In the genomic region with DNA sequence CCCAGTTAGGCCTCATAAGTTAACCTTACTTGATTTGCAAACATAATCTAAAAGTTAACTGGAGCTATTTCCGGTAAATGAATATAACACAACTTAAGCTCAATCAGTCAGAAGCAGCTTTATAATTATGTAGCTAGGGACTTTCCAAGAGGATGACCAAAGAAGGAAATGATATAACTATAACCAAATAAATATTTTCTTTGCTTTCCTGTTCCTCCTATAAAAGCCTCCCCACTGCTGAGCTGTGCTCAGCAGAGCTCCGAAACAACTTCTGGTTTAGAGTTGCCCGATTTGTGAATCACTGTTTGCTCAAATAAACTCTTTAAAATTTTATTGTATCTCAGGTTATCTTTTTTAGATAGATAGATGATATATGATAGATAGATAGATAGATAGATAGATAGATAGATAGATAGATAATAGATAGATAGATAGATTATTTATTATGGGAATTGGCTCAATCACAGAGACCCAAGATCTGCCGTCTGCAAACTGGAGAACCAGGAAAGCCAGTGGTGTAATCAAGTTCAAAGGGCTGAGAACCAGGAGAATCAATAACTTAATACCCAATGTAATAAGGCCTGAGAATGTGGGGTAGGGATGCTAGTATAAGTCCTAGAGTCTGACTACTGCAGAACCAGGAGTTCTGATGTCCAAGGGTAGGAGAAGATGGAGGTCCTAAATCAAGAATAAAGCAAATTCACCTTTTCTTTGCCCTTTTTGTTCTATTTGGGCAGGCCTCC, we compare ENCODE assay signal across 30 cellular contexts.
"Had no signal": no experiment of that assay in that cellular context is flagged by ENCODE, and none has a peak within 500 bp of the region (broad histone marks: within the 10 kb centered on the region; RNA-seq: fewer than 3 reads in every experiment).

No MANE protein-coding gene starts in this region.

- H3K36me3 ChIP-seq: lower lobe of right lung, neutrophil, pancreas, thyroid gland had no signal

- ATAC-seq: heart right ventricle; left cardiac atrium; lower lobe of right lung; mucosa of descending colon; natural killer cell treated with Interleukin-12 subunit alpha and Interleukin-12 subunit beta and Interleukin-15 and Interleukin-18, amount 100 ng/mL, for 72 hours; pancreas; sciatic nerve; stimulated activated effector memory CD8-positive, alpha-beta T cell treated with anti-CD3 and anti-CD28 coated beads, Interleukin-12 subunit alpha, Interleukin-12 subunit beta, amount 100 ng/mL, for 72 hours had no signal

- H3K27ac ChIP-seq: esophagus squamous epithelium, heart right ventricle, left ventricle myocardium inferior, lower lobe of right lung, neutrophil, pancreas, stomach, thyroid gland, vagina had no signal

- H3K36me3 Mint-ChIP-seq: natural killer cell treated with Interleukin-12 subunit alpha and Interleukin-12 subunit beta and Interleukin-15 and Interleukin-18, amount 100 ng/mL, for 72 hours had no signal

- H3K27me3 Mint-ChIP-seq: memory B cell; naive B cell; natural killer cell treated with Interleukin-12 subunit alpha and Interleukin-12 subunit beta and Interleukin-15 and Interleukin-18, amount 100 ng/mL, for 72 hours had no signal

- H3K27me3 ChIP-seq: esophagus squamous epithelium, heart right ventricle, neutrophil, pancreas, stomach, thyroid gland, vagina had no signal

- H3K4me3 ChIP-seq: esophagus squamous epithelium, heart right ventricle, left ventricle myocardium inferior, lower lobe of right lung, mucosa of descending colon, pancreas, smooth muscle cell, stomach, thyroid gland, vagina had no signal

- H3K9me3 ChIP-seq: esophagus squamous epithelium, heart right ventricle, left ventricle myocardium inferior, lower lobe of right lung, mucosa of descending colon, neutrophil, pancreas, stomach, thyroid gland, vagina had no signal

- FAIRE-seq: colon, islet of Langerhans, pancreas had no signal

- H3K4me1 Mint-ChIP-seq: memory B cell; neural crest cell; stimulated activated effector memory CD8-positive, alpha-beta T cell treated with anti-CD3 and anti-CD28 coated beads, Interleukin-12 subunit alpha, Interleukin-12 subunit beta, amount 100 ng/mL, for 72 hours had no signal

- H3K4me3 Mint-ChIP-seq: memory B cell; natural killer cell treated with Interleukin-12 subunit alpha and Interleukin-12 subunit beta and Interleukin-15 and Interleukin-18, amount 100 ng/mL, for 72 hours; neural crest cell; stimulated activated effector memory CD8-positive, alpha-beta T cell treated with anti-CD3 and anti-CD28 coated beads, Interleukin-12 subunit alpha, Interleukin-12 subunit beta, amount 100 ng/mL, for 72 hours had no signal

- H3K4me2 ChIP-seq: smooth muscle cell had no signal

- DNase-seq: effector memory CD4-positive, alpha-beta T cell; erythroblast; esophagus squamous epithelium; foreskin melanocyte; glutamatergic neuron; heart right ventricle; hippocampal formation; left cardiac atrium; left ventricle myocardium inferior; lower lobe of right lung; mucosa of descending colon; naive B cell; pancreas; stimulated activated CD4-positive, alpha-beta T cell treated with anti-CD3 and anti-CD28 coated beads, Interleukin-12 subunit alpha, Interleukin-12 subunit beta, amount 100 ng/mL, for 4 hours; stimulated activated CD4-positive, alpha-beta T cell treated with anti-CD3 and anti-CD28 coated beads, Interleukin-1b, Interleukin-23, amount 100 ng/mL, for 48 hours; stimulated activated CD4-positive, alpha-beta T cell treated with anti-CD3 and anti-CD28 coated beads, Interleukin-4, amount 100 ng/mL, for 24 hours; stimulated activated naive CD4-positive, alpha-beta T cell treated with Interleukin-2 at 50 U/mL for 16 hours; stomach; thyroid gland; trophoblast cell had no signal

- H3K9me3 Mint-ChIP-seq: memory B cell; naive B cell; natural killer cell treated with Interleukin-12 subunit alpha and Interleukin-12 subunit beta and Interleukin-15 and Interleukin-18, amount 100 ng/mL, for 72 hours; neural crest cell; stimulated activated effector memory CD8-positive, alpha-beta T cell treated with anti-CD3 and anti-CD28 coated beads, Interleukin-12 subunit alpha, Interleukin-12 subunit beta, amount 100 ng/mL, for 72 hours had no signal

- H3K27ac Mint-ChIP-seq: memory B cell; natural killer cell treated with Interleukin-12 subunit alpha and Interleukin-12 subunit beta and Interleukin-15 and Interleukin-18, amount 100 ng/mL, for 72 hours; stimulated activated effector memory CD8-positive, alpha-beta T cell treated with anti-CD3 and anti-CD28 coated beads, Interleukin-12 subunit alpha, Interleukin-12 subunit beta, amount 100 ng/mL, for 72 hours had no signal

- H3K4me1 ChIP-seq: esophagus squamous epithelium, heart right ventricle, left ventricle myocardium inferior, lower lobe of right lung, pancreas, stomach, thyroid gland, vagina had no signal
